Comparison of ENCODE assay signal across 7 cellular contexts in the genomic region with DNA sequence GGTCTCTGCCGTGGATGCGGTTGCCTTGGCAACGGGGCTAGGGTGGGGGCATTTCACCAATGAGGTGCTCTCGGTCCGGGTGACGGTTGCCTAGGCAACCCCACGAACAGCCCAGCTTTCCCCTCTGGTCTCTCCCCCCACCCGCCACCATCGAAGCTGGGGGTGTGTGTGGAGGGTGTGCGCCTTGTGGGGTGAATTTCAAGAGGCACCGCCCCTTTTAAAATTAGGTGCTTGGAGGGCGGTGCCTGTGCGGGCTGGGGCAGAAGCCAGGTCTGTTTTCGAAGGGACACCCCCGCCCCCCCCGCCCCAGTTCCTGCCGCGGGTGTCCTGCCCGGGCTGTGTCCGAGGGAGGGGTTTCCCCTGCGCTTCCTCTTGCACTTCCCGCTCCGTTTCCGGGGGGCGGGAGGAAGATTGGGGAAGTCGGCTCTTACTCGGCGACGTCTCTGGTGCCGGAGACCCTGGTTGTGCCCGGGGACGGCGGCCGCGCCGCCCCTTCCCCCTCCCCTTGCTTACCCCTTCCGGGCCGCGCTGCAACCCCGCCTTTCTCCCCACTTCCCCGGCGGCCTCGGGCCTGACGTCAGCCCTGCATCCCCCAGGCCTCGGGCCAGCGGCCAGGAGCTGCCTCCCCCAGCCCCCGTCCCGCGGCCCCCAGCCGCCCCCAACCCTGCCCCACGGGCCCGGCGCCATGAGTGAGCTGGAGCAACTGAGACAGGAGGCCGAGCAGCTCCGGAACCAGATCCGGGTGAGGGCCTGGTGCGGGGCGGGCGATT. TPM values are rescaled to one million over a fixed set of nuclear protein-coding genes. Genes with fewer than 3 reads are reported as not detected.
A peak's percentile ranks its signal among the peaks of the same experiment; 100 is the strongest.
DNase-seq lines count a peak whose midpoint lies in the region; ATAC-seq, FAIRE-seq and TF ChIP-seq lines count a peak whose summit lies in the region.

No MANE protein-coding gene starts in this region.

- H3K4me1 ChIP-seq in PC-3 (ENCODE audit: insufficient read depth, low read length) = no peaks in the 10 kb centered on the region

- H4K20me1 ChIP-seq in PC-3 (ENCODE audit: low read length) = no peaks in the 10 kb centered on the region

- intact Hi-C loops in PC-3 (cut with micrococcal nuclease) = no loop called here

- no peak for TF ChIP-seq CTCF in PC-3 (conservative IDR thresholded peaks at IDR 0.05; ENCODE audit: low read depth, low read length)
- TF ChIP-seq CTCF in fibroblast of mammary gland (conservative IDR thresholded peaks at IDR 0.05; ENCODE audit: control insufficient read depth, insufficient read depth, low read depth, low read length) = no peak

- CTCF ChIA-PET in PC-3 (lab: Charles Lee) = interaction anchor here (0.5 kb wide), 1 partner anchor 116 kb away, joined by 5 read pairs; no protein-coding TSS in a partner anchor

- peak overlapping the region; percentile 94 for H3K4me3 Mint-ChIP-seq in natural killer cell treated with Interleukin-12 subunit alpha and Interleukin-12 subunit beta and Interleukin-15 and Interleukin-18, amount 100 ng/mL, for 72 hours

- peak; percentile 85 for FAIRE-seq in GM18507 (lab: Jason Lieb, UNC)

- 0 out of 2 replicates have a peak overlapping the region, but pooled peaks have one; percentile 50 for H2AFZ ChIP-seq in PC-3 (ENCODE audit: low read length)

- peak overlapping the region; percentile 76 to 88 for H3K27ac Mint-ChIP-seq in natural killer cell treated with Interleukin-12 subunit alpha and Interleukin-12 subunit beta and Interleukin-15 and Interleukin-18, amount 100 ng/mL, for 72 hours

- peaks cover 17 to 23% of the 10 kb centered on the region in 2 donors for H3K4me1 Mint-ChIP-seq in natural killer cell treated with Interleukin-12 subunit alpha and Interleukin-12 subunit beta and Interleukin-15 and Interleukin-18, amount 100 ng/mL, for 72 hours (ENCODE audit: low read depth in 2 of 2)

- BruUV-seq in PC-3 (replicated peaks; lab: Mats Ljungman, UMichigan) = no TSS peak

- peaks cover 8% of the 10 kb centered on the region; the same call in 1 of the 2 replicates for H3K36me3 ChIP-seq in PC-3 (ENCODE audit: low read depth, low read length)

- peak overlapping the region; percentile 98 for H3K4me2 ChIP-seq in PC-3 (ENCODE audit: low read length)

- ATAC-seq in HG03045 (IDR thresholded peaks at IDR 0.05; ENCODE audit: unreplicated experiment) (peak; percentile 28), PC-3 (peak; percentile 21)
- ATAC-seq in natural killer cell treated with Interleukin-12 subunit alpha and Interleukin-12 subunit beta and Interleukin-15 and Interleukin-18, amount 100 ng/mL, for 72 hours = peak; percentile 68 to 71

- POLR2A ChIA-PET in PC-3 (lab: Charles Lee; ENCODE audit: unreplicated experiment) = interaction anchor here (0.7 kb wide), 3 partner anchors 22 to 210 kb away, joined by 3 to 12 read pairs (median 4); a partner anchor contains a TSS

- no peaks in the 10 kb centered on the region for H3K9me3 Mint-ChIP-seq in natural killer cell treated with Interleukin-12 subunit alpha and Interleukin-12 subunit beta and Interleukin-15 and Interleukin-18, amount 100 ng/mL, for 72 hours

- H3K4me3 ChIP-seq in PC-3 (ENCODE audit: low read length) (peak overlapping the region; percentile 100), fibroblast of mammary gland (ENCODE audit: control insufficient read depth, low read depth, low read length) (peak overlapping the region; percentile 71)

- H3K79me2 ChIP-seq in PC-3 (ENCODE audit: low read length) = peaks cover 24% of the 10 kb centered on the region

- peak overlapping the region; percentile 31; the same call in 1 of the 2 replicates for H3K9ac ChIP-seq in PC-3 (ENCODE audit: low read length)

- no peaks in the 10 kb centered on the region for H3K9me2 ChIP-seq in PC-3 (replicated peaks; ENCODE audit: low read length)

- no peaks in the 10 kb centered on the region for H3F3A ChIP-seq in PC-3 (ENCODE audit: low read length, unreplicated experiment)

- DNase-seq in GM18507 (ENCODE audit: extremely low spot score, insufficient read length, low read depth) (peak; percentile 59), PC-3 (peak; percentile 49), fibroblast of mammary gland (ENCODE audit: low read depth) (peak; percentile 70)
- peak; percentile 67 to 74 for DNase-seq in activated T-helper 1 cell treated with anti-CD3 and anti-CD28 coated beads, Interleukin-2, amount 50 U/mL, for 16 hours (ENCODE audit: low read depth in 1 of 2, low spot score in 1 of 2)
- DNase-seq in natural killer cell treated with Interleukin-12 subunit alpha and Interleukin-12 subunit beta and Interleukin-15 and Interleukin-18, amount 100 ng/mL, for 72 hours (ENCODE audit: low spot score) = peak; percentile 92
- peak; percentile 82 to 95 (median 90) for DNase-seq in stimulated activated naive CD4-positive, alpha-beta T cell (lab: John Stamatoyannopoulos, UW)

- H3K9me3 ChIP-seq in PC-3 (ENCODE audit: low read length) = no peaks in the 10 kb centered on the region

- H3K27ac ChIP-seq in PC-3 (ENCODE audit: low read length) = no peak overlapping the region

- no peaks in the 10 kb centered on the region for H3K27me3 Mint-ChIP-seq in natural killer cell treated with Interleukin-12 subunit alpha and Interleukin-12 subunit beta and Interleukin-15 and Interleukin-18, amount 100 ng/mL, for 72 hours

- H3K27me3 ChIP-seq in PC-3 (ENCODE audit: low read length) = no peaks in the 10 kb centered on the region

- no peaks in the 10 kb centered on the region for H3K36me3 Mint-ChIP-seq in natural killer cell treated with Interleukin-12 subunit alpha and Interleukin-12 subunit beta and Interleukin-15 and Interleukin-18, amount 100 ng/mL, for 72 hours

RNA-seq across cellular contexts. Expression of a gene that starts 2.2 kb away (rescaled TPM):
- 164 and 227 TPM in 2 replicates for total RNA-seq in PC-3 (2014; rRNA removed)
- 100 to 1,000 TPM; 345 to 348 TPM for total RNA-seq in natural killer cell treated with Interleukin-12 subunit alpha and Interleukin-12 subunit beta and Interleukin-15 and Interleukin-18, amount 100 ng/mL, for 72 hours

RNA-seq across cellular contexts. Expression of a gene that starts 18.3 kb away (rescaled TPM):
- total RNA-seq in PC-3 (2014; rRNA removed) = 25.9 and 26.6 TPM in 2 replicates
- total RNA-seq in natural killer cell treated with Interleukin-12 subunit alpha and Interleukin-12 subunit beta and Interleukin-15 and Interleukin-18, amount 100 ng/mL, for 72 hours = 10 to 100 TPM; 28.5 to 72.1 TPM

RNA-seq across cellular contexts. Expression of a gene that starts 19.5 kb away (rescaled TPM):
- not detected in 2 replicates for total RNA-seq in PC-3 (2014; rRNA removed)
- not detected for total RNA-seq in natural killer cell treated with Interleukin-12 subunit alpha and Interleukin-12 subunit beta and Interleukin-15 and Interleukin-18, amount 100 ng/mL, for 72 hours

RNA-seq across cellular contexts. Expression of a gene that starts 30.2 kb away (rescaled TPM):
- 151 and 154 TPM in 2 replicates for total RNA-seq in PC-3 (2014; rRNA removed)
- 10 to 100 TPM; 46.6 to 64.9 TPM for total RNA-seq in natural killer cell treated with Interleukin-12 subunit alpha and Interleukin-12 subunit beta and Interleukin-15 and Interleukin-18, amount 100 ng/mL, for 72 hours

RNA-seq across cellular contexts. Expression of a gene that starts 34.4 kb away (rescaled TPM):
- not detected in 2 replicates for total RNA-seq in PC-3 (2014; rRNA removed)
- total RNA-seq in natural killer cell treated with Interleukin-12 subunit alpha and Interleukin-12 subunit beta and Interleukin-15 and Interleukin-18, amount 100 ng/mL, for 72 hours = 10 to 100 TPM; 10.1 to 34.1 TPM
